In the genomic region with DNA sequence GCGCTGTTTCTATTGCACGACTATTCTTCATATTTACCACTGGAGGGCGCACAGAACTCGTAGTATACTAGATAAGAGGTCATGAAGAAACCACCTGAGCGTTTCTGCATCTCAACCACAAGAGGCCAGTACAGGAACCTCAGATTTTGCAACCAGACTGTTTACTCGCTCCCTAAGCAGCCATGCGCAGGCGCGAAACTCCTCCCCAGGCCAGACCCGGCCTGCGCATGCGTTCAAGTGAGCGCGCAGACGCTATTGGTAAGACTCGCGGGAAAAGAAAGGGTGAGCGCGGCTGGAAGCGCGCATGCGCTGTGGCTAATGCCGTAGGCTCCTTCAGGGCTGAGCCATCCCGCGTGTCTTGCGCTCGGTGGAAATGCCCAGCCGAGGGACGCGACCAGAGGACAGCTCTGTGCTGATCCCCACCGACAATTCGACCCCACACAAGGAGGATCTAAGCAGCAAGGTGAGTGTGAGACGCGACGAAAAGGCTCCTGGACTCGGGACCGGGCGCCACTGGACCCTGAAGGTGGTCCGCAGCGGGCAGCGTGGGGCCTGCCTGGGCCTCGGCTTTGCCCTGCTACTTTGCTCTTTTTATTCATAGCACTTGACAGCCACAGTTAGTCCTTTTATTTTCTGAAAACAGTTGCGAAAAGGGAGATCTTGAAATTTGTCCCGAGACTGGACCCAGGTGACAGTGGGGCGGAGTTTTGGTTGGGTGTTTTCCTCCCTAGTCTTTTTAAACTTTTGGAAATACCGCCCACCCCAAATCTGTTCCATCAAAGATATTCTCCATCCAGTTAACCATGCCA, we compare ENCODE assay signal across 1 cellular context.
TF ChIP-seq lines count a peak whose summit lies in the region.

Gene ASNSD1 (plus strand): TSS at position 312 of the 809 bp plus-strand sequence. CDS start 4,674 bp downstream, outside the sequence.

TF ChIP-seq in SK-N-SH, 30 proteins besides CTCF, POLR2A, EP300 and RAD21 (continued from another document):
- TF ChIP-seq REST (IDR thresholded peaks at IDR 0.05; ENCODE audit: low read depth, low read length) (peak; percentile 12; the same call in 1 of the 2 replicates), SIN3A (IDR thresholded peaks at IDR 0.05; ENCODE audit: borderline replicate concordance, low read depth, low read length) (0 out of 2 replicates have a peak, but pooled peaks have one; percentile 46), NRF1 (IDR thresholded peaks at IDR 0.05; ENCODE audit: low read depth, low read length) (peak; percentile 99)
- TF ChIP-seq, protein P1, sequence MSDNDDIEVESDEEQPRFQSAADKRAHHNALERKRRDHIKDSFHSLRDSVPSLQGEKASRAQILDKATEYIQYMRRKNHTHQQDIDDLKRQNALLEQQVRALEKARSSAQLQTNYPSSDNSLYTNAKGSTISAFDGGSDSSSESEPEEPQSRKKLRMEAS (IDR thresholded peaks at IDR 0.05; ENCODE audit: low read depth): peak; percentile 43; the same call in 1 of the 2 replicates
